Comparison of ENCODE assay signal across 1 cellular context in the genomic region with DNA sequence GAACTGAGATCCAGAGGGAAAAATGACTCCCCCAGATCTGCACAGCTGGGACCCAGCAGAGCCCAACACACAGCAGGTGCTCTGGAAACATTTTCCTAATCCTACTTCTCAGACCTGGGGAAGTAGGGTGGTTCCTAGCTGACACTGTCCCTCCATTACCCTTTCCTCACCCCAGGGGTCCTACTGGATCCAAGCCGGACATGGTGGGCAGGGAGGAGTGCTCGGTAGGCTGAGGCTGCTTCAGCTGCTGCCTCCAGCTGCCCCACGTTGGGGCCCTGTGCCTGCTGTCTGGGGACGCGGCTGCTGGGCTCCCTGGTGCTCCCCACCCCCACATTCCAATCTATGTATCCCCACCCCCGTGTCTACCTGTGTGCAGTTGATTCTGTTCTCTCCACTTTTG.
TF ChIP-seq lines count a peak whose summit lies in the region.

No MANE protein-coding gene starts in this region.

TF ChIP-seq in WTC11, 78 proteins besides CTCF, POLR2A, EP300 and RAD21 (continued from another document):
- TF ChIP-seq, protein P1, sequence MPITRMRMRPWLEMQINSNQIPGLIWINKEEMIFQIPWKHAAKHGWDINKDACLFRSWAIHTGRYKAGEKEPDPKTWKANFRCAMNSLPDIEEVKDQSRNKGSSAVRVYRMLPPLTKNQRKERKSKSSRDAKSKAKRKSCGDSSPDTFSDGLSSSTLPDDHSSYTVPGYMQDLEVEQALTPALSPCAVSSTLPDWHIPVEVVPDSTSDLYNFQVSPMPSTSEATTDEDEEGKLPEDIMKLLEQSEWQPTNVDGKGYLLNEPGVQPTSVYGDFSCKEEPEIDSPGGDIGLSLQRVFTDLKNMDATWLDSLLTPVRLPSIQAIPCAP (CRISPR knock-in tag; IDR thresholded peaks at IDR 0.05), result no peak
- no peak for TF ChIP-seq ATF1 (CRISPR knock-in tag; IDR thresholded peaks at IDR 0.05)
- no peak for TF ChIP-seq ETV6 (CRISPR knock-in tag; IDR thresholded peaks at IDR 0.05)
- TF ChIP-seq, protein P2, sequence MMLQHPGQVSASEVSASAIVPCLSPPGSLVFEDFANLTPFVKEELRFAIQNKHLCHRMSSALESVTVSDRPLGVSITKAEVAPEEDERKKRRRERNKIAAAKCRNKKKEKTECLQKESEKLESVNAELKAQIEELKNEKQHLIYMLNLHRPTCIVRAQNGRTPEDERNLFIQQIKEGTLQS (CRISPR knock-in tag; conservative IDR thresholded peaks at IDR 0.05), result no peak
- no peak for TF ChIP-seq RORB (CRISPR knock-in tag; IDR thresholded peaks at IDR 0.05)
- TF ChIP-seq, protein P3, sequence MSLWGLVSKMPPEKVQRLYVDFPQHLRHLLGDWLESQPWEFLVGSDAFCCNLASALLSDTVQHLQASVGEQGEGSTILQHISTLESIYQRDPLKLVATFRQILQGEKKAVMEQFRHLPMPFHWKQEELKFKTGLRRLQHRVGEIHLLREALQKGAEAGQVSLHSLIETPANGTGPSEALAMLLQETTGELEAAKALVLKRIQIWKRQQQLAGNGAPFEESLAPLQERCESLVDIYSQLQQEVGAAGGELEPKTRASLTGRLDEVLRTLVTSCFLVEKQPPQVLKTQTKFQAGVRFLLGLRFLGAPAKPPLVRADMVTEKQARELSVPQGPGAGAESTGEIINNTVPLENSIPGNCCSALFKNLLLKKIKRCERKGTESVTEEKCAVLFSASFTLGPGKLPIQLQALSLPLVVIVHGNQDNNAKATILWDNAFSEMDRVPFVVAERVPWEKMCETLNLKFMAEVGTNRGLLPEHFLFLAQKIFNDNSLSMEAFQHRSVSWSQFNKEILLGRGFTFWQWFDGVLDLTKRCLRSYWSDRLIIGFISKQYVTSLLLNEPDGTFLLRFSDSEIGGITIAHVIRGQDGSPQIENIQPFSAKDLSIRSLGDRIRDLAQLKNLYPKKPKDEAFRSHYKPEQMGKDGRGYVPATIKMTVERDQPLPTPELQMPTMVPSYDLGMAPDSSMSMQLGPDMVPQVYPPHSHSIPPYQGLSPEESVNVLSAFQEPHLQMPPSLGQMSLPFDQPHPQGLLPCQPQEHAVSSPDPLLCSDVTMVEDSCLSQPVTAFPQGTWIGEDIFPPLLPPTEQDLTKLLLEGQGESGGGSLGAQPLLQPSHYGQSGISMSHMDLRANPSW (CRISPR knock-in tag; conservative IDR thresholded peaks at IDR 0.05; ENCODE audit: low read depth), result no peak
- TF ChIP-seq ESRRA (CRISPR knock-in tag; IDR thresholded peaks at IDR 0.05; ENCODE audit: borderline replicate concordance), result no peak
- TF ChIP-seq ZNF416 (CRISPR knock-in tag; IDR thresholded peaks at IDR 0.05), result no peak
- no peak for TF ChIP-seq EMX1 (CRISPR knock-in tag; IDR thresholded peaks at IDR 0.05)
- TF ChIP-seq, protein P4, sequence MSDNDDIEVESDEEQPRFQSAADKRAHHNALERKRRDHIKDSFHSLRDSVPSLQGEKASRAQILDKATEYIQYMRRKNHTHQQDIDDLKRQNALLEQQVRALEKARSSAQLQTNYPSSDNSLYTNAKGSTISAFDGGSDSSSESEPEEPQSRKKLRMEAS (CRISPR knock-in tag; IDR thresholded peaks at IDR 0.05), result no peak
